Comparison of ENCODE assay signal across 18 cellular contexts in the genomic region with DNA sequence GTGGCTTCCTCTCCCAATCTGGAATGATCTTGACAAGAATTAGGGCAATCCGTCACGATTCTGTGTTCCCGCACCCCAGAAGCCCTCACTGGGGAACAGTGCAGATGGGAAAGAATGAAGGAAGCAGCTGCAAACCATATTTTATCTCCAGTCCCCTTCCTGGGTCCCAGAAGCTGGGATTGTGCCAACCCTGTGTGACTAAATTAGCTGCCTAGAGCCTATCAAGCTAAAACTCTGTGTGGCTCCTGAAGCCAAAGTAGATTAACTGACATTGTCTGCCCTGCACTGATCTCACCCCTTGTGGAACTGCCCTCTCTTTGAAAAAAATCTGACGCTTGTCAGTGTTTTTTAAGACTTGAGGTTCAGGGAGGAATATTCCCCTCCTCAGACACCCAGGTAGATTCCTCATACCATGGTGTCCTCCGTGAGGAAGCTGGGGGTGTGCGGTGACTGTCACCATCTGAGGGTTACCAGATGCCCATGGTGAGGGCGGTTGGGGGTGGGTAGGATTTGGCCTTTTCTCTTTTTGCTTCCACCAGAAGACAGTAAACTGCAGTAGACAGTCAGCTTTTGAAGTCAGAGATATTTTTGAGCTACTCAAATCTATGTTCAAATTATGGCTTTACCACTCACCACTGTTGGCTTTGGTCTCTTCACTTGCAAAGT.
DNase-seq lines count a peak whose midpoint lies in the region; ATAC-seq and TF ChIP-seq lines count a peak whose summit lies in the region.
"Had no signal": no experiment of that assay in that cellular context is flagged by ENCODE, and none has a peak within 500 bp of the region (broad histone marks: within the 10 kb centered on the region; RNA-seq: fewer than 3 reads in every experiment).

No MANE protein-coding gene starts in this region.

- CTCF ChIA-PET in A673 (lab: Charles Lee) = no interaction called here

- no peaks in the 10 kb centered on the region for H3K27me3 ChIP-seq in A673 (replicated peaks; ENCODE audit: insufficient read depth, low read depth, low read length, poor library complexity)
- no peaks in the 10 kb centered on the region for H3K27me3 ChIP-seq in heart right ventricle
- H3K27me3 ChIP-seq: BLaER1 had no signal

- peaks cover 4% of the 10 kb centered on the region for H3K9me3 Mint-ChIP-seq in nephron

- peaks cover 45% of the 10 kb centered on the region for H3K36me3 Mint-ChIP-seq in nephron (ENCODE audit: low read depth)
- H3K36me3 Mint-ChIP-seq: CD8-positive, alpha-beta T cell had no signal

- no TSS peak for BruUV-seq in A673 (replicated peaks; lab: Mats Ljungman, UMichigan)

- ATAC-seq in heart right ventricle (peak; percentile 62 to 95 (median 84)), GM18873 (IDR thresholded peaks at IDR 0.05; ENCODE audit: low FRiP score, unreplicated experiment) (no peak), GM19455 (IDR thresholded peaks at IDR 0.05; ENCODE audit: unreplicated experiment) (no peak)
- ATAC-seq: CD8-positive, alpha-beta T cell; K562; PC-3 had no signal

- intact Hi-C loops in A673 (cut with micrococcal nuclease; ENCODE audit: unreplicated experiment) (no loop called here), heart right ventricle (cut with DNase I) (no loop called here)

- H3K4me1 ChIP-seq in A673 (ENCODE audit: insufficient read depth, low read length, poor library complexity, severe bottlenecking) (peaks cover 3% of the 10 kb centered on the region), heart right ventricle (peaks cover 0 to 16% (median 4%) of the 10 kb centered on the region in 9 donors)
- H3K4me1 ChIP-seq: BLaER1 had no signal

- POLR2A ChIA-PET in A673 (lab: Charles Lee; ENCODE audit: low non-redundant PET) = no interaction called here

- H3K4me3 ChIP-seq in A673 (ENCODE audit: low read depth, low read length, poor library complexity, severe bottlenecking) (no peak overlapping the region), heart right ventricle (no peak overlapping the region)
- H3K4me3 ChIP-seq: BLaER1, K562 had no signal

- no peaks in the 10 kb centered on the region for H3K36me3 ChIP-seq in A673 (ENCODE audit: insufficient read depth, low read length, poor library complexity, severe bottlenecking)
- H3K36me3 ChIP-seq in heart right ventricle = peaks cover 0 to 28% (median 0%) of the 10 kb centered on the region in 9 donors
- H3K36me3 ChIP-seq: BLaER1 had no signal

- DNase-seq in A673 (ENCODE audit: low spot score) (peak; percentile 7), NCI-H82 treated with DMSO at 0.1 percent for 48 hours (lab: John Stamatoyannopoulos, UW; ENCODE audit: unreplicated experiment) (peak; percentile 2), heart right ventricle (peak in 1 of 2 donors; percentile 61), NCI-H187 treated with DMSO at 0.1 percent for 48 hours (lab: John Stamatoyannopoulos, UW) (no peak)
- DNase-seq: Calu3; CD8-positive, alpha-beta T cell; GF-D8; NCI-H1105; NCI-H2081 treated with DMSO at 0.1 percent for 48 hours; NCI-H446 treated with DMSO at 0.1 percent for 48 hours; NCI-H69; PC-3; RPMI8226 had no signal

- 36 to 55% methylated on average over 7 of the region's 7 CpGs for WGBS in heart right ventricle, 2 donors

- H3K27me3 Mint-ChIP-seq in nephron (ENCODE audit: low read depth) = no peaks in the 10 kb centered on the region

- TF ChIP-seq CTCF in A673 (conservative IDR thresholded peaks at IDR 0.05; ENCODE audit: low read depth, low read length) (no peak), heart right ventricle (IDR thresholded peaks at IDR 0.05) (no peak), nephron (IDR thresholded peaks at IDR 0.05; ENCODE audit: unreplicated experiment in 3 of 3) (no peak)

- H3K9me3 ChIP-seq in A673 (ENCODE audit: low read depth, low read length, poor library complexity, severe bottlenecking) (no peaks in the 10 kb centered on the region), heart right ventricle (no peaks in the 10 kb centered on the region)

- H3K27ac Mint-ChIP-seq in nephron = peak overlapping the region; percentile 7 to 60 (median 26)
- H3K27ac Mint-ChIP-seq: CD8-positive, alpha-beta T cell had no signal

- H3K4me1 Mint-ChIP-seq in nephron = peaks cover 16% of the 10 kb centered on the region

- H3K4me3 Mint-ChIP-seq in nephron = peak overlapping the region in 1 of 3 experiments; percentile 56
- H3K4me3 Mint-ChIP-seq: CD8-positive, alpha-beta T cell had no signal

- H3K27ac ChIP-seq in A673 (ENCODE audit: low read depth, low read length, poor library complexity, severe bottlenecking) (no peak overlapping the region), heart right ventricle (peak overlapping the region in 8 of 10 donors; percentile 32 to 77 (median 52))
- H3K27ac ChIP-seq: BLaER1 had no signal

Comparison
In these comparisons a context has a peak if more than half of its experiments do, and no peak if none do; other contexts are left out.
1. ATAC-seq: peak in heart right ventricle (8 of 8); none in GM18873 (single experiment) and GM19455 (single experiment).